19 cellular contexts compared by ENCODE assay signal in genomic region chr19:45413497-45413896, GRCh38. TPM values are rescaled to one million over a fixed set of nuclear protein-coding genes. Genes with fewer than 3 reads are reported as not detected.
DNase-seq lines count a peak whose midpoint lies in the region; ATAC-seq and TF ChIP-seq lines count a peak whose summit lies in the region.
"Had no signal": no experiment of that assay in that cellular context is flagged by ENCODE, and none has a peak within 500 bp of the region (broad histone marks: within the 10 kb centered on the region; RNA-seq: fewer than 3 reads in every experiment).

No MANE protein-coding gene starts in this region.

- no peaks in the 10 kb centered on the region for H3K27me3 ChIP-seq in neuronal stem cell (ENCODE audit: control insufficient read depth in 3 of 3, insufficient read depth in 3 of 3, low read depth in 1 of 3, low read length in 3 of 3)
- H3K27me3 ChIP-seq in A673 (replicated peaks; ENCODE audit: insufficient read depth, low read depth, low read length, poor library complexity), result no peaks in the 10 kb centered on the region
- no peaks in the 10 kb centered on the region for H3K27me3 ChIP-seq in GM23338 (ENCODE audit: insufficient read depth)
- H3K27me3 ChIP-seq: BE2C had no signal

- H4K91ac ChIP-seq in neuronal stem cell (ENCODE audit: low read depth, low read length, poor library complexity), result no peak overlapping the region

- H3K79me2 ChIP-seq in GM23338 (replicated peaks; ENCODE audit: insufficient read depth), result no peaks in the 10 kb centered on the region

- H3K4me1 ChIP-seq in neuronal stem cell (ENCODE audit: control insufficient read depth in 2 of 2, insufficient read depth in 1 of 2, low read depth in 1 of 2, low read length in 2 of 2), result no peaks in the 10 kb centered on the region
- H3K4me1 ChIP-seq in A673 (ENCODE audit: insufficient read depth, low read length, poor library complexity, severe bottlenecking), result no peaks in the 10 kb centered on the region
- no peaks in the 10 kb centered on the region for H3K4me1 ChIP-seq in GM23338 (ENCODE audit: insufficient read depth)
- H3K4me1 ChIP-seq: BE2C, Caco-2 had no signal

- intact Hi-C loops in Right ventricle myocardium superior (cut with DNase I) (no loop called here), cardiac septum (cut with DNase I) (no loop called here), A673 (cut with micrococcal nuclease; ENCODE audit: unreplicated experiment) (no loop called here)

- no peak overlapping the region for H4K8ac ChIP-seq in neuronal stem cell (ENCODE audit: low read depth, low read length)

- peaks cover 69% of the 10 kb centered on the region for H3K36me3 Mint-ChIP-seq in GM23338 (ENCODE audit: low read depth)

- no peak overlapping the region for H3K23ac ChIP-seq in neuronal stem cell (ENCODE audit: low read depth, low read length, poor library complexity)

- no peak overlapping the region for H3K4me3 Mint-ChIP-seq in GM23338
- H3K4me3 Mint-ChIP-seq: CD4-positive, alpha-beta T cell had no signal

- peaks cover 24 to 83% of the 10 kb centered on the region in 2 donors for H3K36me3 ChIP-seq in neuronal stem cell (replicated peaks in 1 of 2; ENCODE audit: control insufficient read depth in 2 of 2, insufficient read depth in 2 of 2, low read length in 2 of 2)
- H3K36me3 ChIP-seq in A673 (ENCODE audit: insufficient read depth, low read length, poor library complexity, severe bottlenecking), result peaks cover 39% of the 10 kb centered on the region
- H3K36me3 ChIP-seq in GM23338 (ENCODE audit: insufficient read depth), result no peaks in the 10 kb centered on the region

- no peaks in the 10 kb centered on the region for H3K9me2 ChIP-seq in GM23338 (ENCODE audit: insufficient read depth)

- no CpG with 5 or more reads among the region's 6 CpGs for WGBS in neuronal stem cell (ENCODE audit: extremely low coverage in 2 of 2, insufficient read length in 2 of 2, insufficient replicate concordance in 1 of 2), 2 donors

- H3K27ac Mint-ChIP-seq in GM23338, result no peak overlapping the region
- H3K27ac Mint-ChIP-seq: CD4-positive, alpha-beta T cell had no signal

- no peak overlapping the region for H3K9ac ChIP-seq in neuronal stem cell (ENCODE audit: low read depth, low read length, poor library complexity)

- no peak overlapping the region for H3K14ac ChIP-seq in neuronal stem cell (ENCODE audit: low read length)

- H2BK5ac ChIP-seq in neuronal stem cell (ENCODE audit: low read length), result no peak overlapping the region

- POLR2A ChIA-PET in RWPE1 (lab: Yijun Ruan, JAX; ENCODE audit: low non-redundant PET), result interaction anchor here (0.7 kb wide), 1 partner anchor 10 kb away, joined by 3 read pairs; the partner anchor contains the start of gene ERCC1
- POLR2A ChIA-PET in A673 (lab: Charles Lee; ENCODE audit: low non-redundant PET), result no interaction called here

- no peak overlapping the region for H3K4me3 ChIP-seq in neuronal stem cell (ENCODE audit: low read length in 2 of 2)
- H3K4me3 ChIP-seq in A673 (ENCODE audit: low read depth, low read length, poor library complexity, severe bottlenecking), result no peak overlapping the region
- no peak overlapping the region for H3K4me3 ChIP-seq in GM23338
- H3K4me3 ChIP-seq: SK-N-MC had no signal

- H2BK12ac ChIP-seq in neuronal stem cell (ENCODE audit: low read length), result no peak overlapping the region

- no peak overlapping the region for H2AK5ac ChIP-seq in neuronal stem cell (ENCODE audit: low read depth, low read length)

- H3K27me3 Mint-ChIP-seq in GM23338 (ENCODE audit: insufficient read depth, low read depth, poor library complexity), result peaks cover 23% of the 10 kb centered on the region
- H3K27me3 Mint-ChIP-seq: CD4-positive, alpha-beta T cell had no signal

- no peaks in the 10 kb centered on the region; the same call in 2 of the 3 replicates for H3K4me1 Mint-ChIP-seq in GM23338

- H2BK120ac ChIP-seq in neuronal stem cell (ENCODE audit: low read depth, low read length), result no peak overlapping the region

- ATAC-seq in Right ventricle myocardium superior (ENCODE audit: poor library complexity) (peak; percentile 10), GM23338 (no peak)

- no TSS peak for BruUV-seq in A673 (replicated peaks; lab: Mats Ljungman, UMichigan)

- H2AFZ ChIP-seq in neuronal stem cell (ENCODE audit: low read length), result no peak overlapping the region
- no peak overlapping the region for H2AFZ ChIP-seq in GM23338

- H3K79me1 ChIP-seq in neuronal stem cell (ENCODE audit: low read depth, low read length), result no peaks in the 10 kb centered on the region

- no peak overlapping the region for H3K4ac ChIP-seq in neuronal stem cell (ENCODE audit: low read length)

- no peak for TF ChIP-seq CTCF in RWPE1 (conservative IDR thresholded peaks at IDR 0.05; ENCODE audit: low read depth)
- no peak for TF ChIP-seq CTCF in A673 (conservative IDR thresholded peaks at IDR 0.05; ENCODE audit: low read depth, low read length)
- no peak for TF ChIP-seq CTCF in GM23338 (conservative IDR thresholded peaks at IDR 0.05; ENCODE audit: low read depth in 2 of 2)

- H3K9me3 ChIP-seq in neuronal stem cell (replicated peaks in 1 of 2; ENCODE audit: control insufficient read depth in 2 of 2, insufficient read depth in 1 of 2, low read depth in 1 of 2, low read length in 2 of 2) (no peaks in the 10 kb centered on the region), A673 (ENCODE audit: low read depth, low read length, poor library complexity, severe bottlenecking) (no peaks in the 10 kb centered on the region)
- H3K9me3 ChIP-seq: BE2C, Caco-2 had no signal

- peaks cover 2% of the 10 kb centered on the region; the same call in 1 of the 2 replicates for H4K20me1 ChIP-seq in GM23338 (replicated peaks; ENCODE audit: insufficient read depth)

- H2BK15ac ChIP-seq in neuronal stem cell (ENCODE audit: low read length), result no peak overlapping the region

- 0 out of 2 replicates have a peak, but pooled peaks cover 6% of the 10 kb centered on the region for H3F3A ChIP-seq in GM23338 (replicated peaks; ENCODE audit: low read depth)

- DNase-seq in Right ventricle myocardium superior (peak; percentile 37), cardiac septum (ENCODE audit: low spot score) (no peak), COLO829 (ENCODE audit: low spot score) (peak; percentile 71), RWPE1 (ENCODE audit: low spot score) (no peak), neuronal stem cell (ENCODE audit: low spot score) (no peak), A673 (ENCODE audit: low spot score) (no peak), inferior parietal cortex (ENCODE audit: extremely low spot score) (no peak), GM23338 (ENCODE audit: low spot score) (no peak)
- DNase-seq: BE2C; Caco-2; CD4-positive, alpha-beta T cell; Karpas-422; NCI-H1417 treated with DMSO at 0.1 percent for 48 hours; NCI-H187; NCI-H446; NCI-H526; OCI-M1; SHP77 treated with DMSO at 0.1 percent for 48 hours had no signal

- H3K9me3 Mint-ChIP-seq in GM23338, result no peaks in the 10 kb centered on the region; the same call in 2 of the 3 replicates
- H3K9me3 Mint-ChIP-seq: CD4-positive, alpha-beta T cell had no signal

- CTCF ChIA-PET in RWPE1 (lab: Yijun Ruan, JAX), result interaction anchor here (0.7 kb wide), 1 partner anchor 65 kb away, joined by 3 read pairs; no protein-coding TSS in a partner anchor
- CTCF ChIA-PET in A673 (lab: Charles Lee), result no interaction called here

- H3K27ac ChIP-seq in RWPE1, result peak overlapping the region; percentile 54
- no peak overlapping the region for H3K27ac ChIP-seq in neuronal stem cell (replicated peaks; ENCODE audit: low read length)
- no peak overlapping the region for H3K27ac ChIP-seq in A673 (ENCODE audit: low read depth, low read length, poor library complexity, severe bottlenecking)
- no peak overlapping the region for H3K27ac ChIP-seq in GM23338 (ENCODE audit: low read depth)
- H3K27ac ChIP-seq: SK-N-MC had no signal

- peak overlapping the region; percentile 11 for H3K4me2 ChIP-seq in neuronal stem cell (ENCODE audit: insufficient read depth, low read length, poor library complexity, severe bottlenecking)
- H3K4me2 ChIP-seq in GM23338, result no peak overlapping the region

- H3K18ac ChIP-seq in neuronal stem cell (ENCODE audit: low read length), result no peak overlapping the region

TF ChIP-seq in GM23338, 12 proteins besides CTCF, POLR2A, EP300 and RAD21 (continues in another document):
- TF ChIP-seq JUNB (IDR thresholded peaks at IDR 0.05; ENCODE audit: unreplicated experiment), result no peak

RNA-seq across cellular contexts. Expression of gene POLR1G, which starts 7.1 kb away (rescaled TPM):
- total RNA-seq in Right ventricle myocardium superior (7.7 TPM), cardiac septum (3.2 TPM), A673 (2021) (23.2 and 30.1 TPM in 2 replicates)
- polyA plus RNA-seq in neuronal stem cell (2013, experiment 1 of 2), result 6.4 TPM
- polyA plus RNA-seq in neuronal stem cell (2013, experiment 2 of 2), result 6.4 TPM
- 33.0 and 34.1 TPM in 2 replicates for total RNA-seq in GM23338 (2014; rRNA removed; shearing (Covaris generic))
- polyA plus RNA-seq in GM23338 (2016; fragmentation: Nextera tagmentation; extraction: Ambion mirVana), result 85.9 and 91.1 TPM in 2 replicates

RNA-seq across cellular contexts. Expression of gene PPP1R13L, which starts 8.6 kb away (rescaled TPM):
- total RNA-seq in Right ventricle myocardium superior (207 TPM), cardiac septum (119 TPM), A673 (2021) (5.5 and 8.1 TPM in 2 replicates)
- polyA plus RNA-seq in neuronal stem cell (2013, experiment 1 of 2), result 11.0 TPM
- 9.8 TPM for polyA plus RNA-seq in neuronal stem cell (2013, experiment 2 of 2)
- 9.6 and 11.3 TPM in 2 replicates for total RNA-seq in GM23338 (2014; rRNA removed; shearing (Covaris generic))
- polyA plus RNA-seq in GM23338 (2016; fragmentation: Nextera tagmentation; extraction: Ambion mirVana), result 12.9 and 15.5 TPM in 2 replicates

RNA-seq across cellular contexts. Expression of gene ERCC1, which starts 10.2 kb away (rescaled TPM):
- total RNA-seq in Right ventricle myocardium superior, result 163 TPM
- total RNA-seq in cardiac septum, result 89.0 TPM
- 90.0 TPM for polyA plus RNA-seq in neuronal stem cell (2013, experiment 1 of 2)
- 87.6 TPM for polyA plus RNA-seq in neuronal stem cell (2013, experiment 2 of 2)
- total RNA-seq in A673 (2021), result 158 and 165 TPM in 2 replicates
- total RNA-seq in GM23338 (2014; rRNA removed; shearing (Covaris generic)), result 39.0 and 45.9 TPM in 2 replicates
- 52.3 and 56.3 TPM in 2 replicates for polyA plus RNA-seq in GM23338 (2016; fragmentation: Nextera tagmentation; extraction: Ambion mirVana)

RNA-seq across cellular contexts. Expression of gene ERCC2, which starts 43.1 kb away (rescaled TPM):
- 11.2 TPM for total RNA-seq in Right ventricle myocardium superior
- total RNA-seq in cardiac septum, result 12.4 TPM
- 68.8 TPM for polyA plus RNA-seq in neuronal stem cell (2013, experiment 1 of 2)
- polyA plus RNA-seq in neuronal stem cell (2013, experiment 2 of 2), result 73.1 TPM
- total RNA-seq in A673 (2021), result 51.6 and 59.2 TPM in 2 replicates
- total RNA-seq in GM23338 (2014; rRNA removed; shearing (Covaris generic)), result 81.1 and 84.7 TPM in 2 replicates
- polyA plus RNA-seq in GM23338 (2016; fragmentation: Nextera tagmentation; extraction: Ambion mirVana), result 33.3 and 39.4 TPM in 2 replicates

RNA-seq across cellular contexts. Expression of gene FOSB, which starts 54.3 kb away (rescaled TPM):
- total RNA-seq in Right ventricle myocardium superior (0.51 TPM), cardiac septum (0.94 TPM), A673 (2021) (1.0 and 1.9 TPM in 2 replicates)
- polyA plus RNA-seq in neuronal stem cell (2013, experiment 1 of 2), result 8.5 TPM
- 8.7 TPM for polyA plus RNA-seq in neuronal stem cell (2013, experiment 2 of 2)
- 0.89 and 1.9 TPM in 2 replicates for total RNA-seq in GM23338 (2014; rRNA removed; shearing (Covaris generic))
- 0.55 and 0.77 TPM in 2 replicates for polyA plus RNA-seq in GM23338 (2016; fragmentation: Nextera tagmentation; extraction: Ambion mirVana)

Comparison
In these comparisons a context has a peak if more than half of its experiments do, and no peak if none do; other contexts are left out.
1. DNase-seq: peak in Right ventricle myocardium superior (single experiment) and COLO829 (single experiment); none in cardiac septum (single experiment), RWPE1 (single experiment), neuronal stem cell (single experiment), A673 (single experiment), inferior parietal cortex (single experiment) and GM23338 (single experiment).